Comparison of ENCODE assay signal across 1 cellular context in the genomic region with DNA sequence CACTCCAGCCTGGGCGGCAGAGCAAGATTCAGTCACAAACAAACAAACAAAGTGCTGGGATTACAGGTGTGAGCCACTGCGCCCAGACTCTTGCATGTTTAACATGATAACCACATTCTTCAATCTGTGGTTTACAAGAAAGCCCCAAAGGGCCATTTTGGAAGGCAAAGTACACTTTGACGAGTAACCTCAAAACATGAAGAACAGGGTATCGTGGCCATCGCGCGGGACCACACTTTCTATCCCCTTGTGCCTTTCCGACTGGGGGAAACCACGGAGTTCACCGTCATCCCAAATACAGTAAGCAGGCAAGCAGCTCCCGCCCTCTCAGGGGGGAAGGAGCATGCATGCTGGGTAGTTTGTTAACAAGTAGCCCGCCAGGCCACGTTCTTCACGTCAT.
TF ChIP-seq lines count a peak whose summit lies in the region.

No MANE protein-coding gene starts in this region.

TF ChIP-seq in WTC11, 78 proteins besides CTCF, POLR2A, EP300 and RAD21 (continued from another document):
- TF ChIP-seq ZNF532 (CRISPR knock-in tag; IDR thresholded peaks at IDR 0.05; ENCODE audit: borderline replicate concordance): no peak
- TF ChIP-seq MYBL2 (CRISPR knock-in tag; IDR thresholded peaks at IDR 0.05): no peak
- TF ChIP-seq AR (CRISPR knock-in tag; IDR thresholded peaks at IDR 0.05): no peak
- no peak for TF ChIP-seq OVOL2 (CRISPR knock-in tag; IDR thresholded peaks at IDR 0.05; ENCODE audit: borderline replicate concordance)
- TF ChIP-seq, protein P1, sequence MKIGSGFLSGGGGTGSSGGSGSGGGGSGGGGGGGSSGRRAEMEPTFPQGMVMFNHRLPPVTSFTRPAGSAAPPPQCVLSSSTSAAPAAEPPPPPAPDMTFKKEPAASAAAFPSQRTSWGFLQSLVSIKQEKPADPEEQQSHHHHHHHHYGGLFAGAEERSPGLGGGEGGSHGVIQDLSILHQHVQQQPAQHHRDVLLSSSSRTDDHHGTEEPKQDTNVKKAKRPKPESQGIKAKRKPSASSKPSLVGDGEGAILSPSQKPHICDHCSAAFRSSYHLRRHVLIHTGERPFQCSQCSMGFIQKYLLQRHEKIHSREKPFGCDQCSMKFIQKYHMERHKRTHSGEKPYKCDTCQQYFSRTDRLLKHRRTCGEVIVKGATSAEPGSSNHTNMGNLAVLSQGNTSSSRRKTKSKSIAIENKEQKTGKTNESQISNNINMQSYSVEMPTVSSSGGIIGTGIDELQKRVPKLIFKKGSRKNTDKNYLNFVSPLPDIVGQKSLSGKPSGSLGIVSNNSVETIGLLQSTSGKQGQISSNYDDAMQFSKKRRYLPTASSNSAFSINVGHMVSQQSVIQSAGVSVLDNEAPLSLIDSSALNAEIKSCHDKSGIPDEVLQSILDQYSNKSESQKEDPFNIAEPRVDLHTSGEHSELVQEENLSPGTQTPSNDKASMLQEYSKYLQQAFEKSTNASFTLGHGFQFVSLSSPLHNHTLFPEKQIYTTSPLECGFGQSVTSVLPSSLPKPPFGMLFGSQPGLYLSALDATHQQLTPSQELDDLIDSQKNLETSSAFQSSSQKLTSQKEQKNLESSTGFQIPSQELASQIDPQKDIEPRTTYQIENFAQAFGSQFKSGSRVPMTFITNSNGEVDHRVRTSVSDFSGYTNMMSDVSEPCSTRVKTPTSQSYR (CRISPR knock-in tag; IDR thresholded peaks at IDR 0.05): no peak
- TF ChIP-seq TEAD4 (CRISPR knock-in tag; IDR thresholded peaks at IDR 0.05): no peak
